12 cellular contexts compared by ENCODE assay signal in genomic region chr6:159646731-159647130, GRCh38. TPM values are rescaled to one million over a fixed set of nuclear protein-coding genes. Genes with fewer than 3 reads are reported as not detected.
A peak's percentile ranks its signal among the peaks of the same experiment; 100 is the strongest.
DNase-seq lines count a peak whose midpoint lies in the region; ATAC-seq, FAIRE-seq and TF ChIP-seq lines count a peak whose summit lies in the region.
"Had no signal": no experiment of that assay in that cellular context is flagged by ENCODE, and none has a peak within 500 bp of the region (broad histone marks: within the 10 kb centered on the region; RNA-seq: fewer than 3 reads in every experiment).

No MANE protein-coding gene starts in this region.

- no peaks in the 10 kb centered on the region for H3K27me3 ChIP-seq in esophagus squamous epithelium
- H3K27me3 ChIP-seq: heart right ventricle had no signal

- peak; percentile 99 for ATAC-seq in GM18909 (IDR thresholded peaks at IDR 0.05; ENCODE audit: poor library complexity, unreplicated experiment)
- peak; percentile 96 for ATAC-seq in HG02759 (IDR thresholded peaks at IDR 0.05; ENCODE audit: unreplicated experiment)
- ATAC-seq in natural killer cell treated with Interleukin-12 subunit alpha and Interleukin-12 subunit beta and Interleukin-15 and Interleukin-18, amount 100 ng/mL, for 72 hours: peak; percentile 81 to 85
- ATAC-seq: heart right ventricle had no signal

- WGBS in esophagus squamous epithelium, 2 donors: 50 to 86% methylated on average over 2 of the region's 2 CpGs

- TF ChIP-seq POLR2A in NB4 (IDR thresholded peaks at IDR 0.05; ENCODE audit: extremely low read depth, insufficient read length) (no peak), esophagus squamous epithelium (IDR thresholded peaks at IDR 0.05) (no peak), GM12892 (IDR thresholded peaks at IDR 0.05; ENCODE audit: low read depth, low read length) (no peak)

- H3K9me3 Mint-ChIP-seq in natural killer cell treated with Interleukin-12 subunit alpha and Interleukin-12 subunit beta and Interleukin-15 and Interleukin-18, amount 100 ng/mL, for 72 hours: no peaks in the 10 kb centered on the region

- peak; percentile 50 for DNase-seq in NB4 (ENCODE audit: low read depth)
- DNase-seq in natural killer cell treated with Interleukin-12 subunit alpha and Interleukin-12 subunit beta and Interleukin-15 and Interleukin-18, amount 100 ng/mL, for 72 hours (ENCODE audit: low spot score): no peak
- DNase-seq in esophagus squamous epithelium (lab: John Stamatoyannopoulos, UW): no peak
- DNase-seq in iPS-NIHi11 (ENCODE audit: low spot score): no peak
- DNase-seq in GM12892 (ENCODE audit: insufficient read length): no peak
- DNase-seq in OCI-M2 (lab: John Stamatoyannopoulos, UW; ENCODE audit: unreplicated experiment): no peak
- DNase-seq: activated effector memory CD4-positive, alpha-beta T cell treated with anti-CD3 and anti-CD28 coated beads, Interleukin-2, amount 50 U/mL, for 16 hours; heart right ventricle; SHP77 had no signal

- H3K9me3 ChIP-seq in esophagus squamous epithelium: no peaks in the 10 kb centered on the region
- H3K9me3 ChIP-seq: heart right ventricle had no signal

- H3K27ac Mint-ChIP-seq in natural killer cell treated with Interleukin-12 subunit alpha and Interleukin-12 subunit beta and Interleukin-15 and Interleukin-18, amount 100 ng/mL, for 72 hours: peak overlapping the region; percentile 73 to 91

- H3K27me3 Mint-ChIP-seq in natural killer cell treated with Interleukin-12 subunit alpha and Interleukin-12 subunit beta and Interleukin-15 and Interleukin-18, amount 100 ng/mL, for 72 hours: no peaks in the 10 kb centered on the region

- no peak for FAIRE-seq in GM12892 (lab: Jason Lieb, UNC)

- peak overlapping the region; percentile 76 for H3K4me3 Mint-ChIP-seq in natural killer cell treated with Interleukin-12 subunit alpha and Interleukin-12 subunit beta and Interleukin-15 and Interleukin-18, amount 100 ng/mL, for 72 hours

- no peak for TF ChIP-seq CTCF in NB4 (IDR thresholded peaks at IDR 0.05; ENCODE audit: low read depth, low read length)
- no peak for TF ChIP-seq CTCF in esophagus squamous epithelium (IDR thresholded peaks at IDR 0.05)

- intact Hi-C loops in esophagus squamous epithelium (cut with DNase I): loop anchor here (10.0 kb wide), 1 partner anchor 482 kb away; the partner anchor contains the start of gene FNDC1

- H3K4me3 ChIP-seq in NB4 (ENCODE audit: low read depth, low read length) (no peak overlapping the region), esophagus squamous epithelium (no peak overlapping the region)
- H3K4me3 ChIP-seq: heart right ventricle had no signal

- no peaks in the 10 kb centered on the region for H3K36me3 ChIP-seq in esophagus squamous epithelium
- H3K36me3 ChIP-seq: heart right ventricle had no signal

- peaks cover 0 to 8% (median 2%) of the 10 kb centered on the region in 3 donors for H3K4me1 ChIP-seq in esophagus squamous epithelium

- H3K36me3 Mint-ChIP-seq in natural killer cell treated with Interleukin-12 subunit alpha and Interleukin-12 subunit beta and Interleukin-15 and Interleukin-18, amount 100 ng/mL, for 72 hours: peaks cover 6% of the 10 kb centered on the region

- peaks cover 38 to 41% of the 10 kb centered on the region in 2 donors for H3K4me1 Mint-ChIP-seq in natural killer cell treated with Interleukin-12 subunit alpha and Interleukin-12 subunit beta and Interleukin-15 and Interleukin-18, amount 100 ng/mL, for 72 hours (ENCODE audit: low read depth in 2 of 2)

- H3K27ac ChIP-seq in esophagus squamous epithelium: no peak overlapping the region
- H3K27ac ChIP-seq: heart right ventricle, KMS-11 had no signal

RNA-seq across cellular contexts. Expression of gene SOD2, which starts 46.3 kb away (rescaled TPM):
- total RNA-seq in natural killer cell treated with Interleukin-12 subunit alpha and Interleukin-12 subunit beta and Interleukin-15 and Interleukin-18, amount 100 ng/mL, for 72 hours: 100 to 1,000 TPM; 232 to 842 TPM
- 100 to 1,000 TPM; 227 to 792 (median 519) TPM for total RNA-seq in esophagus squamous epithelium
- polyA plus RNA-seq in GM12892 (2012; ENCODE audit: missing spikeins): 38.0 TPM
